Comparison of ENCODE assay signal across 8 cellular contexts in genomic region chr15:88878720-88879184, GRCh38. TPM values are rescaled to one million over a fixed set of nuclear protein-coding genes. Genes with fewer than 3 reads are reported as not detected.
DNase-seq lines count a peak whose midpoint lies in the region; ATAC-seq, FAIRE-seq and TF ChIP-seq lines count a peak whose summit lies in the region.

No MANE protein-coding gene starts in this region.

- H3K9me1 ChIP-seq in K562 (ENCODE audit: control insufficient read depth, insufficient read depth, low read length), result no peaks in the 10 kb centered on the region

- BruUV-seq in K562 (replicated peaks; lab: Mats Ljungman, UMichigan), result no TSS peak

- H3K79me2 ChIP-seq in K562 (ENCODE audit: control insufficient read depth, insufficient read depth, low read length), result no peaks in the 10 kb centered on the region

- peaks cover 11 to 36% of the 10 kb centered on the region in 2 experiments; a peak in 3 of 5 replicates for H3K27me3 ChIP-seq in K562 (ENCODE audit: control insufficient read depth in 2 of 2, insufficient read depth in 2 of 2, low read length in 2 of 2)

- H3K9me3 ChIP-seq in K562 (replicated peaks; ENCODE audit: control insufficient read depth, insufficient read depth, low read depth, low read length), result no peaks in the 10 kb centered on the region

- H2AFZ ChIP-seq in K562 (ENCODE audit: low read depth, low read length), result no peak overlapping the region

- no peak for TF ChIP-seq EP300 in K562 (IDR thresholded peaks at IDR 0.05; ENCODE audit: low read length)

- POLR2A ChIA-PET in K562 (lab: Yijun Ruan, JAX), result interaction anchor here (0.6 to 1.4 kb wide), 9 partner anchors 9 to 167 kb away, joined by 3 to 5 read pairs (median 3); no protein-coding TSS in a partner anchor

- ATAC-seq in K562 (peak; percentile 96), GM19397 (IDR thresholded peaks at IDR 0.05; ENCODE audit: unreplicated experiment) (no peak)

- no peak overlapping the region for H3K4me3 ChIP-seq in K562

- DNase-seq in ELR (ENCODE audit: low read depth) (peak; percentile 59), HPDE6-E6E7 (ENCODE audit: extremely low spot score) (peak; percentile 49), SHP77 treated with DMSO at 0.1 percent for 48 hours (lab: John Stamatoyannopoulos, UW) (peak; percentile 29), K562 (ENCODE audit: extremely low read depth in 1 of 4, low spot score in 3 of 4) (peak; percentile 74 to 83 (median 83)), left kidney (ENCODE audit: low read depth, low spot score) (peak; percentile 70), urothelium cell line (ENCODE audit: low spot score) (peak; percentile 76)

- no peaks in the 10 kb centered on the region for H3K36me3 ChIP-seq in K562 (ENCODE audit: control insufficient read depth, insufficient read depth, low read length)

- TF ChIP-seq CTCF in 22Rv1 (IDR thresholded peaks at IDR 0.05) (peak; percentile 80), K562 (IDR thresholded peaks at IDR 0.05 in 2 of 3, conservative IDR thresholded peaks at IDR 0.05 in 1 of 3; ENCODE audit: insufficient read depth in 2 of 3, low read depth in 1 of 3, low read length in 3 of 3) (peak; percentile 90 to 98 (median 93))

- in situ Hi-C loops in K562 (cut with MboI), result no loop called here

- H4K20me1 ChIP-seq in K562 (replicated peaks; ENCODE audit: control insufficient read depth, insufficient read depth, low read length), result peaks cover 5% of the 10 kb centered on the region; the same call in 1 of the 2 replicates

- TF ChIP-seq POLR2A in K562 (conservative IDR thresholded peaks at IDR 0.05), result no peak

- peaks cover 8 to 34% of the 10 kb centered on the region in 2 experiments; a peak in 4 of 5 replicates for H3K4me1 ChIP-seq in K562 (replicated peaks in 1 of 2; ENCODE audit: control insufficient read depth in 2 of 2, insufficient read depth in 2 of 2, low read length in 2 of 2)

- H3K27ac ChIP-seq in 22Rv1 (no peak overlapping the region), K562 (ENCODE audit: extremely low read depth, low read depth, low read length) (no peak overlapping the region)

- peak; percentile 59 to 78 for TF ChIP-seq RAD21 in K562 (CRISPR knock-in tag; conservative IDR thresholded peaks at IDR 0.05 in 1 of 2, IDR thresholded peaks at IDR 0.05 in 1 of 2)

- intact Hi-C loops in K562 (cut with micrococcal nuclease), result no loop called here

- CTCF ChIA-PET in K562 (lab: Yijun Ruan, JAX; ENCODE audit: low intra/inter-chr PET ratio), result interaction anchor here (1.3 kb wide), 1 partner anchor 299 kb away, joined by 4 read pairs; no protein-coding TSS in a partner anchor

- H3K9ac ChIP-seq in K562 (ENCODE audit: insufficient read depth in 1 of 2, low read depth in 2 of 2, low read length in 2 of 2), result no peak overlapping the region

- FAIRE-seq in K562 (lab: Jason Lieb, UNC) (peak; percentile 82), urothelium cell line (lab: Jason Lieb, UNC) (no peak)

- H3K4me2 ChIP-seq in K562 (ENCODE audit: insufficient read depth, low read length), result no peak overlapping the region

- WGBS in K562 (ENCODE audit: insufficient coverage, low coverage, missing lambda C conversion rate), result 25% methylated on average over 14 of the region's 18 CpGs

TF ChIP-seq in K562, 482 proteins besides CTCF, POLR2A, EP300 and RAD21:
- no peak for TF ChIP-seq SRSF9 (IDR thresholded peaks at IDR 0.05; ENCODE audit: borderline replicate concordance, low read depth, low read length)
- peak; percentile 56 for TF ChIP-seq TFAP4 (CRISPR knock-in tag; IDR thresholded peaks at IDR 0.05; ENCODE audit: borderline replicate concordance)
- TF ChIP-seq ZNF41 (CRISPR knock-in tag; conservative IDR thresholded peaks at IDR 0.05), result no peak
- TF ChIP-seq SRF (CRISPR knock-in tag; IDR thresholded peaks at IDR 0.05), result peak in 1 of 2 experiments; percentile 37; a peak in 1 of 4 replicates
- TF ChIP-seq BHLHE40 (IDR thresholded peaks at IDR 0.05; ENCODE audit: low read length), result 0 out of 2 replicates have a peak, but pooled peaks have one; percentile 27
- TF ChIP-seq SMC3 (conservative IDR thresholded peaks at IDR 0.05; ENCODE audit: insufficient read depth, low read depth, low read length), result peak; percentile 82
- 0 out of 2 replicates have a peak, but pooled peaks have one; percentile 23 for TF ChIP-seq KLF16 (IDR thresholded peaks at IDR 0.05)
- TF ChIP-seq RCOR1 (IDR thresholded peaks at IDR 0.05; ENCODE audit: borderline replicate concordance in 1 of 2, low read depth in 2 of 2, low read length in 2 of 2), result 0 out of 4 replicates have a peak, but pooled peaks of 1 of the 2 experiments have one; percentile 8
- peak; percentile 59; the same call in 1 of the 2 replicates for TF ChIP-seq STAG1 (CRISPR knock-in tag; IDR thresholded peaks at IDR 0.05; ENCODE audit: borderline replicate concordance)
- TF ChIP-seq RB1 (IDR thresholded peaks at IDR 0.05; ENCODE audit: low read depth), result peak; percentile 45; the same call in 1 of the 2 replicates
- TF ChIP-seq MAZ (CRISPR knock-in tag; conservative IDR thresholded peaks at IDR 0.05 in 1 of 2, IDR thresholded peaks at IDR 0.05 in 1 of 2), result peak in 1 of 2 experiments; percentile 51; a peak in 2 of 4 replicates
- no peak for TF ChIP-seq ZFPM2 (CRISPR knock-in tag; IDR thresholded peaks at IDR 0.05)
- TF ChIP-seq NR2C2 (CRISPR knock-in tag; IDR thresholded peaks at IDR 0.05), result no peak
- no peak for TF ChIP-seq NR2C2 (tag; IDR thresholded peaks at IDR 0.05)
- 0 out of 2 replicates have a peak, but pooled peaks have one; percentile 21 for TF ChIP-seq JUND (IDR thresholded peaks at IDR 0.05; ENCODE audit: borderline replicate concordance, low read depth, low read length)
- no peak for TF ChIP-seq JUND (tag; IDR thresholded peaks at IDR 0.05; ENCODE audit: borderline replicate concordance, low read depth, low read length)
- peak in 1 of 3 experiments; percentile 21 for TF ChIP-seq YY1 (IDR thresholded peaks at IDR 0.05; ENCODE audit: borderline replicate concordance in 1 of 3, control insufficient read depth in 1 of 3, extremely low read depth in 1 of 3, insufficient read depth in 3 of 3, insufficient read length in 1 of 3, insufficient replicate concordance in 2 of 3, low read depth in 1 of 3, low read length in 2 of 3)
- TF ChIP-seq MYC (IDR thresholded peaks at IDR 0.05; ENCODE audit: low read depth, low read length), result 0 out of 2 replicates have a peak, but pooled peaks have one; percentile 14
- no peak for TF ChIP-seq MYC (CRISPR knock-in tag; IDR thresholded peaks at IDR 0.05; ENCODE audit: borderline replicate concordance, low read depth)
- TF ChIP-seq ZBTB17 (CRISPR knock-in tag; IDR thresholded peaks at IDR 0.05), result no peak

RNA-seq across cellular contexts. Expression of gene HAPLN3, which starts 16.6 kb away (rescaled TPM):
- total RNA-seq in K562 (2011; cell fraction: chromatin; rRNA removed; ENCODE audit: low replicate concordance), result 5.6 and 9.6 TPM in 2 replicates
- total RNA-seq in K562 (2011; cell fraction: nucleolus; rRNA removed), result 6.2 and 6.8 TPM in 2 replicates
- 4.9 and 5.9 TPM in 2 replicates for total RNA-seq in K562 (2011; cell fraction: nucleoplasm; rRNA removed)
- total RNA-seq in K562 (2014; rRNA removed), result 1.9 and 2.1 TPM in 2 replicates
- total RNA-seq in K562 (2014; rRNA removed; fragmentation: Illumina TruSeq; extraction: Trizol), result 0.35 and 0.36 TPM in 2 replicates
- 0.65 and 1.0 TPM in 2 replicates for total RNA-seq in K562 (2015; rRNA removed; fragmentation: Illumina TruSeq; extraction: Trizol)
- total RNA-seq in K562 (2021), result 1.9 and 2.4 TPM in 2 replicates
- 0.71 and 2.1 TPM in 2 replicates for polyA plus RNA-seq in K562 (2011; rRNA removed)
- 1.4 and 2.3 TPM in 2 replicates for polyA plus RNA-seq in K562 (2011; cell fraction: cytosol; rRNA removed)
- 9.4 and 14.2 TPM in 2 replicates for polyA plus RNA-seq in K562 (2011; cell fraction: nucleus; rRNA removed)
- 1.6 and 4.0 TPM in 2 replicates for polyA plus RNA-seq in K562 (2012)
- 0.59 and 1.00 TPM in 2 replicates for polyA plus RNA-seq in K562 (2014; fragmentation: Illumina TruSeq; extraction: Trizol)
- polyA plus RNA-seq in K562 (2014; fragmentation: Nextera tagmentation; extraction: Ambion mirVana), result under 1 TPM; 0.04 to 0.06 TPM
- 2.0 and 3.4 TPM in 2 replicates for polyA plus RNA-seq in K562 (2014; rRNA removed)
- polyA minus RNA-seq in K562 (2011; rRNA and poly(A)+ RNA removed), result 0.77 and 0.99 TPM in 2 replicates
- 2.5 TPM in 1 of 2 replicates, not detected in the other for polyA minus RNA-seq in K562 (2011; cell fraction: cytosol; rRNA and poly(A)+ RNA removed)
- polyA minus RNA-seq in K562 (2011; cell fraction: nucleus; rRNA and poly(A)+ RNA removed), result 1.1 and 1.8 TPM in 2 replicates

RNA-seq across cellular contexts. Expression of gene MFGE8, which starts 34.4 kb away (rescaled TPM):
- total RNA-seq in K562 (2011; cell fraction: chromatin; rRNA removed; ENCODE audit: low replicate concordance), result 609 and 1,242 TPM in 2 replicates
- total RNA-seq in K562 (2011; cell fraction: nucleolus; rRNA removed), result 770 and 804 TPM in 2 replicates
- 668 and 702 TPM in 2 replicates for total RNA-seq in K562 (2011; cell fraction: nucleoplasm; rRNA removed)
- 62.3 and 73.1 TPM in 2 replicates for total RNA-seq in K562 (2014; rRNA removed)
- 24.9 and 31.3 TPM in 2 replicates for total RNA-seq in K562 (2014; rRNA removed; fragmentation: Illumina TruSeq; extraction: Trizol)
- 35.4 and 36.3 TPM in 2 replicates for total RNA-seq in K562 (2015; rRNA removed; fragmentation: Illumina TruSeq; extraction: Trizol)
- 129 and 142 TPM in 2 replicates for total RNA-seq in K562 (2021)
- polyA plus RNA-seq in K562 (2011; rRNA removed), result 85.1 and 148 TPM in 2 replicates
- polyA plus RNA-seq in K562 (2011; cell fraction: cytosol; rRNA removed), result 115 and 120 TPM in 2 replicates
- polyA plus RNA-seq in K562 (2011; cell fraction: nucleus; rRNA removed), result 355 and 465 TPM in 2 replicates
- polyA plus RNA-seq in K562 (2012), result 147 and 220 TPM in 2 replicates
- polyA plus RNA-seq in K562 (2014; fragmentation: Illumina TruSeq; extraction: Trizol), result 93.6 and 109 TPM in 2 replicates
- 1 to 10 TPM; 2.3 to 3.1 TPM for polyA plus RNA-seq in K562 (2014; fragmentation: Nextera tagmentation; extraction: Ambion mirVana)
- 113 and 119 TPM in 2 replicates for polyA plus RNA-seq in K562 (2014; rRNA removed)
- polyA minus RNA-seq in K562 (2011; rRNA and poly(A)+ RNA removed), result 62.6 and 80.1 TPM in 2 replicates
- 71.4 and 82.5 TPM in 2 replicates for polyA minus RNA-seq in K562 (2011; cell fraction: cytosol; rRNA and poly(A)+ RNA removed)
- 120 and 137 TPM in 2 replicates for polyA minus RNA-seq in K562 (2011; cell fraction: nucleus; rRNA and poly(A)+ RNA removed)

Comparison
In these comparisons a context has a peak if more than half of its experiments do, and no peak if none do; other contexts are left out.
1. DNase-seq: peak in every context shown above with its lines; median percentile 83 in K562; 76 in urothelium cell line; 70 in left kidney; 59 in ELR; 49 in HPDE6-E6E7; 29 in SHP77 treated with DMSO at 0.1 percent for 48 hours.